ENCODE assay signal across 1 cellular context in the genomic region with DNA sequence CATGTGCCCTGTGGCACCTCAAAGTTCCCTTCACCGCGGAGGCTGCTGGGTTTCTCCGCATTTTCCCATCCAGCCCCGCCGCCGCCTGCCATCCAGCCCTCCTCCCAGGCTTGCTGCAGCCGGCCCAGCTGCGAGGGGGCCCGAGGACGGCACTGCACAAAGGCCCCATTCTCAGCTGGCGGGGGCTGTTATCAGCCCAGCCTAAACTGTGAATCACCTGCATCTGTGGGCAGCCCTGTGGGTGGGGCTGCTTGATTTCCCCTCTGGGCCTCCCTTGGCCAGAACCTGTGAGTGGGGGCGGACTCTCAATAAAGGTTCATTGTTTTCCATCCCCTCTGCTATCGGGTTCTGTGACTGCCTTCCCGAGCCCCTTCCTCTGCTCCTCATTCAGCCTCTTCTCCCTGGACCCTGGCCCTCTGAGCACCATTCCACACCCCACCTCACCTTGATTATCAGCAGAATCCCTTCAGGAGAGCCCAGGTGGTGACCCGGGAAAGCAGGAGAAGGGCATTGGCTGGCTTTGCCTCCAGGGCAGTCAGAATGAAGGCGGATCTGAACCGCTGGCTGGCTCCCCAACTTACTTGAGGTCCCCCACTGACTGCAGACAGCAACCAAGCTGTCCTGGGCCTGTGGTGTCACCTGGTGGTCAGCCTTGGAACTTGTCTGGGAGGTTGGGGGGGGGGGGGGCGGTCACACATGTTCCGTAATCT.
TF ChIP-seq lines count a peak whose summit lies in the region.

No MANE protein-coding gene starts in this region.

TF ChIP-seq in HepG2, 621 proteins besides CTCF, POLR2A, EP300 and RAD21 (continued from another document and continues in another):
- TF ChIP-seq, protein P1, sequence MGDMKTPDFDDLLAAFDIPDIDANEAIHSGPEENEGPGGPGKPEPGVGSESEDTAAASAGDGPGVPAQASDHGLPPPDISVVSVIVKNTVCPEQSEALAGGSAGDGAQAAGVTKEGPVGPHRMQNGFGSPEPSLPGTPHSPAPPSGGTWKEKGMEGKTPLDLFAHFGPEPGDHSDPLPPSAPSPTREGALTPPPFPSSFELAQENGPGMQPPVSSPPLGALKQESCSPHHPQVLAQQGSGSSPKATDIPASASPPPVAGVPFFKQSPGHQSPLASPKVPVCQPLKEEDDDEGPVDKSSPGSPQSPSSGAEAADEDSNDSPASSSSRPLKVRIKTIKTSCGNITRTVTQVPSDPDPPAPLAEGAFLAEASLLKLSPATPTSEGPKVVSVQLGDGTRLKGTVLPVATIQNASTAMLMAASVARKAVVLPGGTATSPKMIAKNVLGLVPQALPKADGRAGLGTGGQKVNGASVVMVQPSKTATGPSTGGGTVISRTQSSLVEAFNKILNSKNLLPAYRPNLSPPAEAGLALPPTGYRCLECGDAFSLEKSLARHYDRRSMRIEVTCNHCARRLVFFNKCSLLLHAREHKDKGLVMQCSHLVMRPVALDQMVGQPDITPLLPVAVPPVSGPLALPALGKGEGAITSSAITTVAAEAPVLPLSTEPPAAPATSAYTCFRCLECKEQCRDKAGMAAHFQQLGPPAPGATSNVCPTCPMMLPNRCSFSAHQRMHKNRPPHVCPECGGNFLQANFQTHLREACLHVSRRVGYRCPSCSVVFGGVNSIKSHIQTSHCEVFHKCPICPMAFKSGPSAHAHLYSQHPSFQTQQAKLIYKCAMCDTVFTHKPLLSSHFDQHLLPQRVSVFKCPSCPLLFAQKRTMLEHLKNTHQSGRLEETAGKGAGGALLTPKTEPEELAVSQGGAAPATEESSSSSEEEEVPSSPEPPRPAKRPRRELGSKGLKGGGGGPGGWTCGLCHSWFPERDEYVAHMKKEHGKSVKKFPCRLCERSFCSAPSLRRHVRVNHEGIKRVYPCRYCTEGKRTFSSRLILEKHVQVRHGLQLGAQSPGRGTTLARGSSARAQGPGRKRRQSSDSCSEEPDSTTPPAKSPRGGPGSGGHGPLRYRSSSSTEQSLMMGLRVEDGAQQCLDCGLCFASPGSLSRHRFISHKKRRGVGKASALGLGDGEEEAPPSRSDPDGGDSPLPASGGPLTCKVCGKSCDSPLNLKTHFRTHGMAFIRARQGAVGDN (CRISPR knock-in tag; IDR thresholded peaks at IDR 0.05) = peak; percentile 64
- TF ChIP-seq SRSF1 (optimal IDR thresholded peaks at IDR 0.05; ENCODE audit: low read depth, low read length) (peak; percentile 93), CHD4 (IDR thresholded peaks at IDR 0.05; ENCODE audit: borderline replicate concordance, low read length) (peak; percentile 88; the same call in 1 of the 2 replicates), ZSCAN21 (CRISPR knock-in tag; IDR thresholded peaks at IDR 0.05; ENCODE audit: borderline replicate concordance) (0 out of 2 replicates have a peak, but pooled peaks have one; percentile 63), SETDB1 (CRISPR knock-in tag; IDR thresholded peaks at IDR 0.05; ENCODE audit: borderline replicate concordance) (0 out of 2 replicates have a peak, but pooled peaks have one; percentile 67), KAT2B (IDR thresholded peaks at IDR 0.05; ENCODE audit: borderline replicate concordance, low read depth, low read length) (no peak), ZNF121 (CRISPR knock-in tag; IDR thresholded peaks at IDR 0.05) (no peak), ZNF772 (CRISPR knock-in tag; IDR thresholded peaks at IDR 0.05) (0 out of 2 replicates have a peak, but pooled peaks have one; percentile 29), ZNF256 (CRISPR knock-in tag; conservative IDR thresholded peaks at IDR 0.05) (no peak), ZNF615 (CRISPR knock-in tag; IDR thresholded peaks at IDR 0.05; ENCODE audit: borderline replicate concordance) (peak; percentile 64; the same call in 1 of the 2 replicates), TBX2 (CRISPR knock-in tag; IDR thresholded peaks at IDR 0.05; ENCODE audit: borderline replicate concordance) (peak; percentile 62; the same call in 1 of the 2 replicates), JUN (CRISPR knock-in tag; IDR thresholded peaks at IDR 0.05) (no peak), ZNF329 (CRISPR knock-in tag; IDR thresholded peaks at IDR 0.05; ENCODE audit: low read depth) (no peak), SOX13 (IDR thresholded peaks at IDR 0.05) (no peak), SOX13 (CRISPR knock-in tag; conservative IDR thresholded peaks at IDR 0.05 in 1 of 2, IDR thresholded peaks at IDR 0.05 in 1 of 2) (peak in 1 of 2 experiments; percentile 57; a peak in 2 of 4 replicates), KLF15 (CRISPR knock-in tag; IDR thresholded peaks at IDR 0.05; ENCODE audit: borderline replicate concordance) (no peak), MTF2 (CRISPR knock-in tag; IDR thresholded peaks at IDR 0.05; ENCODE audit: borderline replicate concordance) (no peak), ZNF17 (CRISPR knock-in tag; IDR thresholded peaks at IDR 0.05) (no peak), XRCC5 (optimal IDR thresholded peaks at IDR 0.05; ENCODE audit: low read length) (peak; percentile 78), RXRA (CRISPR knock-in tag; IDR thresholded peaks at IDR 0.05) (0 out of 2 replicates have a peak, but pooled peaks have one; percentile 24), RBFOX2 (IDR thresholded peaks at IDR 0.05; ENCODE audit: low read depth, low read length) (peak; percentile 48), ATF1 (CRISPR knock-in tag; IDR thresholded peaks at IDR 0.05) (no peak)
- TF ChIP-seq, protein P2, sequence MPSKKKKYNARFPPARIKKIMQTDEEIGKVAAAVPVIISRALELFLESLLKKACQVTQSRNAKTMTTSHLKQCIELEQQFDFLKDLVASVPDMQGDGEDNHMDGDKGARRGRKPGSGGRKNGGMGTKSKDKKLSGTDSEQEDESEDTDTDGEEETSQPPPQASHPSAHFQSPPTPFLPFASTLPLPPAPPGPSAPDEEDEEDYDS (CRISPR knock-in tag; IDR thresholded peaks at IDR 0.05) = 0 out of 2 replicates have a peak, but pooled peaks have one; percentile 19
- TF ChIP-seq, protein P3, sequence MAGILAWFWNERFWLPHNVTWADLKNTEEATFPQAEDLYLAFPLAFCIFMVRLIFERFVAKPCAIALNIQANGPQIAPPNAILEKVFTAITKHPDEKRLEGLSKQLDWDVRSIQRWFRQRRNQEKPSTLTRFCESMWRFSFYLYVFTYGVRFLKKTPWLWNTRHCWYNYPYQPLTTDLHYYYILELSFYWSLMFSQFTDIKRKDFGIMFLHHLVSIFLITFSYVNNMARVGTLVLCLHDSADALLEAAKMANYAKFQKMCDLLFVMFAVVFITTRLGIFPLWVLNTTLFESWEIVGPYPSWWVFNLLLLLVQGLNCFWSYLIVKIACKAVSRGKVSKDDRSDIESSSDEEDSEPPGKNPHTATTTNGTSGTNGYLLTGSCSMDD (CRISPR knock-in tag; IDR thresholded peaks at IDR 0.05) = no peak
- TF ChIP-seq, protein P4, sequence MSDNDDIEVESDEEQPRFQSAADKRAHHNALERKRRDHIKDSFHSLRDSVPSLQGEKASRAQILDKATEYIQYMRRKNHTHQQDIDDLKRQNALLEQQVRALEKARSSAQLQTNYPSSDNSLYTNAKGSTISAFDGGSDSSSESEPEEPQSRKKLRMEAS (IDR thresholded peaks at IDR 0.05) = 0 out of 2 replicates have a peak, but pooled peaks have one; percentile 12
- TF ChIP-seq, protein P5, sequence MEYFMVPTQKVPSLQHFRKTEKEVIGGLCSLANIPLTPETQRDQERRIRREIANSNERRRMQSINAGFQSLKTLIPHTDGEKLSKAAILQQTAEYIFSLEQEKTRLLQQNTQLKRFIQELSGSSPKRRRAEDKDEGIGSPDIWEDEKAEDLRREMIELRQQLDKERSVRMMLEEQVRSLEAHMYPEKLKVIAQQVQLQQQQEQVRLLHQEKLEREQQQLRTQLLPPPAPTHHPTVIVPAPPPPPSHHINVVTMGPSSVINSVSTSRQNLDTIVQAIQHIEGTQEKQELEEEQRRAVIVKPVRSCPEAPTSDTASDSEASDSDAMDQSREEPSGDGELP (IDR thresholded peaks at IDR 0.05; ENCODE audit: borderline replicate concordance, low read depth) = peak; percentile 53; the same call in 1 of the 2 replicates
- TF ChIP-seq, protein P6, sequence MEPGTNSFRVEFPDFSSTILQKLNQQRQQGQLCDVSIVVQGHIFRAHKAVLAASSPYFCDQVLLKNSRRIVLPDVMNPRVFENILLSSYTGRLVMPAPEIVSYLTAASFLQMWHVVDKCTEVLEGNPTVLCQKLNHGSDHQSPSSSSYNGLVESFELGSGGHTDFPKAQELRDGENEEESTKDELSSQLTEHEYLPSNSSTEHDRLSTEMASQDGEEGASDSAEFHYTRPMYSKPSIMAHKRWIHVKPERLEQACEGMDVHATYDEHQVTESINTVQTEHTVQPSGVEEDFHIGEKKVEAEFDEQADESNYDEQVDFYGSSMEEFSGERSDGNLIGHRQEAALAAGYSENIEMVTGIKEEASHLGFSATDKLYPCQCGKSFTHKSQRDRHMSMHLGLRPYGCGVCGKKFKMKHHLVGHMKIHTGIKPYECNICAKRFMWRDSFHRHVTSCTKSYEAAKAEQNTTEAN (CRISPR knock-in tag; conservative IDR thresholded peaks at IDR 0.05) = no peak
- TF ChIP-seq, protein P7, sequence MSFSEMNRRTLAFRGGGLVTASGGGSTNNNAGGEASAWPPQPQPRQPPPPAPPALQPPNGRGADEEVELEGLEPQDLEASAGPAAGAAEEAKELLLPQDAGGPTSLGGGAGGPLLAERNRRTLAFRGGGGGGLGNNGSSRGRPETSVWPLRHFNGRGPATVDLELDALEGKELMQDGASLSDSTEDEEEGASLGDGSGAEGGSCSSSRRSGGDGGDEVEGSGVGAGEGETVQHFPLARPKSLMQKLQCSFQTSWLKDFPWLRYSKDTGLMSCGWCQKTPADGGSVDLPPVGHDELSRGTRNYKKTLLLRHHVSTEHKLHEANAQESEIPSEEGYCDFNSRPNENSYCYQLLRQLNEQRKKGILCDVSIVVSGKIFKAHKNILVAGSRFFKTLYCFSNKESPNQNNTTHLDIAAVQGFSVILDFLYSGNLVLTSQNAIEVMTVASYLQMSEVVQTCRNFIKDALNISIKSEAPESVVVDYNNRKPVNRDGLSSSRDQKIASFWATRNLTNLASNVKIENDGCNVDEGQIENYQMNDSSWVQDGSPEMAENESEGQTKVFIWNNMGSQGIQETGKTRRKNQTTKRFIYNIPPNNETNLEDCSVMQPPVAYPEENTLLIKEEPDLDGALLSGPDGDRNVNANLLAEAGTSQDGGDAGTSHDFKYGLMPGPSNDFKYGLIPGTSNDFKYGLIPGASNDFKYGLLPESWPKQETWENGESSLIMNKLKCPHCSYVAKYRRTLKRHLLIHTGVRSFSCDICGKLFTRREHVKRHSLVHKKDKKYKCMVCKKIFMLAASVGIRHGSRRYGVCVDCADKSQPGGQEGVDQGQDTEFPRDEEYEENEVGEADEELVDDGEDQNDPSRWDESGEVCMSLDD (CRISPR knock-in tag; IDR thresholded peaks at IDR 0.05; ENCODE audit: borderline replicate concordance) = peak; percentile 61; the same call in 1 of the 2 replicates
- TF ChIP-seq, protein P8, sequence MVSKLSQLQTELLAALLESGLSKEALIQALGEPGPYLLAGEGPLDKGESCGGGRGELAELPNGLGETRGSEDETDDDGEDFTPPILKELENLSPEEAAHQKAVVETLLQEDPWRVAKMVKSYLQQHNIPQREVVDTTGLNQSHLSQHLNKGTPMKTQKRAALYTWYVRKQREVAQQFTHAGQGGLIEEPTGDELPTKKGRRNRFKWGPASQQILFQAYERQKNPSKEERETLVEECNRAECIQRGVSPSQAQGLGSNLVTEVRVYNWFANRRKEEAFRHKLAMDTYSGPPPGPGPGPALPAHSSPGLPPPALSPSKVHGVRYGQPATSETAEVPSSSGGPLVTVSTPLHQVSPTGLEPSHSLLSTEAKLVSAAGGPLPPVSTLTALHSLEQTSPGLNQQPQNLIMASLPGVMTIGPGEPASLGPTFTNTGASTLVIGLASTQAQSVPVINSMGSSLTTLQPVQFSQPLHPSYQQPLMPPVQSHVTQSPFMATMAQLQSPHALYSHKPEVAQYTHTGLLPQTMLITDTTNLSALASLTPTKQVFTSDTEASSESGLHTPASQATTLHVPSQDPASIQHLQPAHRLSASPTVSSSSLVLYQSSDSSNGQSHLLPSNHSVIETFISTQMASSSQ (IDR thresholded peaks at IDR 0.05; ENCODE audit: low read depth) = no peak
- TF ChIP-seq, protein P8 (CRISPR knock-in tag; IDR thresholded peaks at IDR 0.05; ENCODE audit: borderline replicate concordance) = peak; percentile 46; the same call in 1 of the 2 replicates
- TF ChIP-seq, protein P9, sequence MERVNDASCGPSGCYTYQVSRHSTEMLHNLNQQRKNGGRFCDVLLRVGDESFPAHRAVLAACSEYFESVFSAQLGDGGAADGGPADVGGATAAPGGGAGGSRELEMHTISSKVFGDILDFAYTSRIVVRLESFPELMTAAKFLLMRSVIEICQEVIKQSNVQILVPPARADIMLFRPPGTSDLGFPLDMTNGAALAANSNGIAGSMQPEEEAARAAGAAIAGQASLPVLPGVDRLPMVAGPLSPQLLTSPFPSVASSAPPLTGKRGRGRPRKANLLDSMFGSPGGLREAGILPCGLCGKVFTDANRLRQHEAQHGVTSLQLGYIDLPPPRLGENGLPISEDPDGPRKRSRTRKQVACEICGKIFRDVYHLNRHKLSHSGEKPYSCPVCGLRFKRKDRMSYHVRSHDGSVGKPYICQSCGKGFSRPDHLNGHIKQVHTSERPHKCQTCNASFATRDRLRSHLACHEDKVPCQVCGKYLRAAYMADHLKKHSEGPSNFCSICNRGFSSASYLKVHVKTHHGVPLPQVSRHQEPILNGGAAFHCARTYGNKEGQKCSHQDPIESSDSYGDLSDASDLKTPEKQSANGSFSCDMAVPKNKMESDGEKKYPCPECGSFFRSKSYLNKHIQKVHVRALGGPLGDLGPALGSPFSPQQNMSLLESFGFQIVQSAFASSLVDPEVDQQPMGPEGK (CRISPR knock-in tag; IDR thresholded peaks at IDR 0.05) = peak; percentile 82
- TF ChIP-seq, protein P10, sequence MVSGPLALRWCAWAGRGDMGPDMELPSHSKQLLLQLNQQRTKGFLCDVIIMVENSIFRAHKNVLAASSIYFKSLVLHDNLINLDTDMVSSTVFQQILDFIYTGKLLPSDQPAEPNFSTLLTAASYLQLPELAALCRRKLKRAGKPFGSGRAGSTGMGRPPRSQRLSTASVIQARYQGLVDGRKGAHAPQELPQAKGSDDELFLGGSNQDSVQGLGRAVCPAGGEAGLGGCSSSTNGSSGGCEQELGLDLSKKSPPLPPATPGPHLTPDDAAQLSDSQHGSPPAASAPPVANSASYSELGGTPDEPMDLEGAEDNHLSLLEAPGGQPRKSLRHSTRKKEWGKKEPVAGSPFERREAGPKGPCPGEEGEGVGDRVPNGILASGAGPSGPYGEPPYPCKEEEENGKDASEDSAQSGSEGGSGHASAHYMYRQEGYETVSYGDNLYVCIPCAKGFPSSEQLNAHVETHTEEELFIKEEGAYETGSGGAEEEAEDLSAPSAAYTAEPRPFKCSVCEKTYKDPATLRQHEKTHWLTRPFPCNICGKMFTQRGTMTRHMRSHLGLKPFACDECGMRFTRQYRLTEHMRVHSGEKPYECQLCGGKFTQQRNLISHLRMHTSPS (CRISPR knock-in tag; IDR thresholded peaks at IDR 0.05; ENCODE audit: low read depth) = peak; percentile 43; the same call in 1 of the 2 replicates
